10 cellular contexts compared by ENCODE assay signal in genomic region chr13:40377783-40378182, GRCh38.
DNase-seq lines count a peak whose midpoint lies in the region; ATAC-seq and TF ChIP-seq lines count a peak whose summit lies in the region.
"Had no signal": no experiment of that assay in that cellular context is flagged by ENCODE, and none has a peak within 500 bp of the region (broad histone marks: within the 10 kb centered on the region; RNA-seq: fewer than 3 reads in every experiment).

No MANE protein-coding gene starts in this region.

- no peak for TF ChIP-seq CTCF in nephron progenitor cell (IDR thresholded peaks at IDR 0.05)

- H3K9me3 Mint-ChIP-seq in activated naive CD8-positive, alpha-beta T cell treated with anti-CD3 and anti-CD28 coated beads for 36 hours = peaks cover 16% of the 10 kb centered on the region
- peaks cover 8% of the 10 kb centered on the region for H3K9me3 Mint-ChIP-seq in nephron progenitor cell
- peaks cover 11% of the 10 kb centered on the region for H3K9me3 Mint-ChIP-seq in stimulated activated naive CD8-positive, alpha-beta T cell treated with anti-CD3 and anti-CD28 coated beads, Interleukin-15, Interleukin-2, amounts not matched to agents 100 ng/mL and 50 ng/mL, for 24 hours

- no peaks in the 10 kb centered on the region for H3K27me3 Mint-ChIP-seq in activated naive CD8-positive, alpha-beta T cell treated with anti-CD3 and anti-CD28 coated beads for 36 hours
- no peaks in the 10 kb centered on the region for H3K27me3 Mint-ChIP-seq in nephron progenitor cell (ENCODE audit: low read depth, poor library complexity)
- no peaks in the 10 kb centered on the region for H3K27me3 Mint-ChIP-seq in stimulated activated naive CD8-positive, alpha-beta T cell treated with anti-CD3 and anti-CD28 coated beads, Interleukin-15, Interleukin-2, amounts not matched to agents 100 ng/mL and 50 ng/mL, for 24 hours

- peaks cover 17% of the 10 kb centered on the region for H3K4me1 Mint-ChIP-seq in activated naive CD8-positive, alpha-beta T cell treated with anti-CD3 and anti-CD28 coated beads for 36 hours
- H3K4me1 Mint-ChIP-seq in nephron progenitor cell = peaks cover 51% of the 10 kb centered on the region
- peaks cover 42% of the 10 kb centered on the region for H3K4me1 Mint-ChIP-seq in stimulated activated naive CD8-positive, alpha-beta T cell treated with anti-CD3 and anti-CD28 coated beads, Interleukin-15, Interleukin-2, amounts not matched to agents 100 ng/mL and 50 ng/mL, for 24 hours (ENCODE audit: low read depth)

- no peak for ATAC-seq in left colon

- H3K36me3 Mint-ChIP-seq in activated naive CD8-positive, alpha-beta T cell treated with anti-CD3 and anti-CD28 coated beads for 36 hours = peaks cover 14% of the 10 kb centered on the region
- no peaks in the 10 kb centered on the region for H3K36me3 Mint-ChIP-seq in nephron progenitor cell (ENCODE audit: low read depth)
- peaks cover 5% of the 10 kb centered on the region for H3K36me3 Mint-ChIP-seq in stimulated activated naive CD8-positive, alpha-beta T cell treated with anti-CD3 and anti-CD28 coated beads, Interleukin-15, Interleukin-2, amounts not matched to agents 100 ng/mL and 50 ng/mL, for 24 hours (ENCODE audit: low read depth)

- H3K27ac Mint-ChIP-seq in activated naive CD8-positive, alpha-beta T cell treated with anti-CD3 and anti-CD28 coated beads for 36 hours = no peak overlapping the region
- H3K27ac Mint-ChIP-seq in nephron progenitor cell = peak overlapping the region; percentile 54
- H3K27ac Mint-ChIP-seq in stimulated activated naive CD8-positive, alpha-beta T cell treated with anti-CD3 and anti-CD28 coated beads, Interleukin-15, Interleukin-2, amounts not matched to agents 100 ng/mL and 50 ng/mL, for 24 hours = peak overlapping the region; percentile 29

- DNase-seq in activated T-cell treated with anti-CD3 and anti-CD28 coated beads for 24 hours (ENCODE audit: low read depth) (peak; percentile 39), nephron progenitor cell (no peak), left colon (no peak), pons (ENCODE audit: low spot score) (no peak), NCI-H510A (lab: John Stamatoyannopoulos, UW) (no peak)
- no peak for DNase-seq in activated T-cell treated with anti-CD3 and anti-CD28 coated beads, Interleukin-2, amount 50 U/mL, for 1 hour
- DNase-seq in activated naive CD8-positive, alpha-beta T cell treated with anti-CD3 and anti-CD28 coated beads for 36 hours = peak; percentile 35
- DNase-seq: BE2C, NCI-H1105 treated with DMSO at 0.1 percent for 48 hours had no signal

- H3K4me3 Mint-ChIP-seq in activated naive CD8-positive, alpha-beta T cell treated with anti-CD3 and anti-CD28 coated beads for 36 hours = no peak overlapping the region
- H3K4me3 Mint-ChIP-seq in nephron progenitor cell = no peak overlapping the region
- peak overlapping the region; percentile 28 for H3K4me3 Mint-ChIP-seq in stimulated activated naive CD8-positive, alpha-beta T cell treated with anti-CD3 and anti-CD28 coated beads, Interleukin-15, Interleukin-2, amounts not matched to agents 100 ng/mL and 50 ng/mL, for 24 hours

- intact Hi-C loops in left colon (cut with DNase I, micrococcal nuclease) = no loop called here

Comparison
In these comparisons a context has a peak if more than half of its experiments do, and no peak if none do; other contexts are left out.
1. DNase-seq: peak in activated T-cell treated with anti-CD3 and anti-CD28 coated beads for 24 hours (single experiment) and activated naive CD8-positive, alpha-beta T cell treated with anti-CD3 and anti-CD28 coated beads for 36 hours (single experiment); none in activated T-cell treated with anti-CD3 and anti-CD28 coated beads, Interleukin-2, amount 50 U/mL, for 1 hour (single experiment), nephron progenitor cell (single experiment), left colon (0 of 2), pons (single experiment) and NCI-H510A (single experiment).